8 cellular contexts compared by ENCODE assay signal in genomic region chr10:116849271-116850057, GRCh38. TPM values are rescaled to one million over a fixed set of nuclear protein-coding genes. Genes with fewer than 3 reads are reported as not detected.
DNase-seq lines count a peak whose midpoint lies in the region; ATAC-seq and TF ChIP-seq lines count a peak whose summit lies in the region.

A gene with protein sequence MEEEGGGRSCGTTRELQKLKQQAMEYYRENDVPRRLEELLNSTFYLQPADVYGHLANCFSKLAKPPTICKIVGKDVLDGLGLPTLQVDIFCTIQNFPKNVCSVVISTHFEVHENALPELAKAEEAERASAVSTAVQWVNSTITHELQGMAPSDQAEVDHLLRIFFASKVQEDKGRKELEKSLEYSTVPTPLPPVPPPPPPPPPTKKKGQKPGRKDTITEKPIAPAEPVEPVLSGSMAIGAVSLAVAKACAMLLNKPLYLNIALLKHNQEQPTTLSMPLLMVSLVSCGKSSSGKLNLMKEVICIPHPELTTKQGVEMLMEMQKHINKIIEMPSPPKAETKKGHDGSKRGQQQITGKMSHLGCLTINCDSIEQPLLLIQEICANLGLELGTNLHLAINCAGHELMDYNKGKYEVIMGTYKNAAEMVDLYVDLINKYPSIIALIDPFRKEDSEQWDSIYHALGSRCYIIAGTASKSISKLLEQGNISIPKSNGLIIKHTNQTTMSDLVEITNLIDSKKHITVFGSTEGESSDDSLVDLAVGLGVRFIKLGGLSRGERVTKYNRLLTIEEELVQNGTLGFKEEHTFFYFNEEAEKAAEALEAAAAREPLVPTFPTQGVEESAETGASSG (plus strand): TSS chr10:116849499. CDS start chr10:116849567, 68 bp downstream.

- TF ChIP-seq CTCF in GM13976 (IDR thresholded peaks at IDR 0.05; ENCODE audit: borderline replicate concordance, control extremely low read depth, extremely low read depth, insufficient read depth, missing control alignments) = no peak
- TF ChIP-seq CTCF in fibroblast of mammary gland (conservative IDR thresholded peaks at IDR 0.05; ENCODE audit: control insufficient read depth, insufficient read depth, low read depth, low read length) = no peak
- no peak for TF ChIP-seq CTCF in upper lobe of right lung (IDR thresholded peaks at IDR 0.05)

- H3K36me3 ChIP-seq in upper lobe of right lung = no peaks in the 10 kb centered on the region

- H3K4me3 ChIP-seq in fibroblast of mammary gland (ENCODE audit: control insufficient read depth, low read depth, low read length) (peak within 1 kb of the TSS; percentile 69), upper lobe of right lung (peak within 1 kb of the TSS; percentile 64)

- in situ Hi-C loops in GM13976 (cut with MboI; ENCODE audit: low sequenced_read_pairs, unreplicated experiment) = no loop called here

- peaks cover 18% of the 10 kb centered on the region for H3K27me3 ChIP-seq in upper lobe of right lung

- H3K4me1 ChIP-seq in upper lobe of right lung = peaks cover 4% of the 10 kb centered on the region

- DNase-seq in 8988T = peak; percentile 70
- peak; percentile 71 for DNase-seq in GM13976 (ENCODE audit: low spot score)
- peak; percentile 79 to 86 for DNase-seq in NCI-H2081 (lab: John Stamatoyannopoulos, UW)
- DNase-seq in activated CD4-positive, alpha-beta T cell treated with anti-CD3 and anti-CD28 coated beads, Interleukin-2, amount 50 U/mL, for 1 hour = peak; percentile 4
- DNase-seq in fibroblast of mammary gland (ENCODE audit: low read depth) = peak; percentile 71
- DNase-seq in myocyte (ENCODE audit: low read depth) = peak; percentile 89
- DNase-seq in upper lobe of right lung = peak; percentile 93

- intact Hi-C loops in upper lobe of right lung (cut with DNase I) = no loop called here

- ATAC-seq in HG02763 (IDR thresholded peaks at IDR 0.05; ENCODE audit: unreplicated experiment) (peak; percentile 60), upper lobe of right lung (peak; percentile 97)

- no peaks in the 10 kb centered on the region for H3K9me3 ChIP-seq in upper lobe of right lung

- peak within 1 kb of the TSS; percentile 55 for H3K27ac ChIP-seq in upper lobe of right lung

RNA-seq across cellular contexts. Expression of the gene that starts here (rescaled TPM):
- total RNA-seq in myocyte (0.19 TPM in 1 of 2 replicates, not detected in the other), upper lobe of right lung (not detected)
- 0.26 TPM for polyA plus RNA-seq in myocyte (2012)

Comparison
In these comparisons a context has a peak if more than half of its experiments do, and no peak if none do; other contexts are left out.
1. Peak in every context shown above with its lines: DNase-seq, ATAC-seq, H3K4me3 ChIP-seq and H3K27ac ChIP-seq.
2. Peak in DNase-seq in myocyte; RNA of the gene not detected or under 1 TPM.
3. Peak in DNase-seq, ATAC-seq, H3K4me3 ChIP-seq and H3K27ac ChIP-seq in upper lobe of right lung; RNA of the gene not detected or under 1 TPM.
4. DNase-seq: peak in every context shown above with its lines; median percentile 93 in upper lobe of right lung; 89 in myocyte; 82 in NCI-H2081; 71 in GM13976; 71 in fibroblast of mammary gland; 70 in 8988T; 4 in activated CD4-positive, alpha-beta T cell treated with anti-CD3 and anti-CD28 coated beads, Interleukin-2, amount 50 U/mL, for 1 hour.